Comparison of ENCODE assay signal across 24 cellular contexts in the genomic region with DNA sequence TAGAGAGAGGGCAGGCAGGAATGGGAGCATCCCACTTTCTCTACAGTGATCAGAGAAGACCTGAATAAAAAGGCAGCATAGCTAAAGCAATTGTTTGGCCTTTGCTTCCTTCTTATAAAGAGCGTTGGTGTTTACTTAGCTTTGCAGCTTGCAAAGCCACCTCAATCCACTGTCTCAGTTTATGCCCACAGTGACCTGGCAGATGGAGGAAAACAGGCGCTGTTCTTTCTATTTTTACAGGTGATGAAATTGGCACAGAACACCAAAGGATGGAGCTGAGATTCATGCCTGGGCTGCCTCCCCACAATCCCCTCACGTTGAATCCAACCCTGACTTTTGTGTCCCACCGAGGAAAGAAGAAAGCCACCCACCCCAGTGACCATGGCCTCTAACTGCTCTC.
"Had no signal": no experiment of that assay in that cellular context is flagged by ENCODE, and none has a peak within 500 bp of the region (broad histone marks: within the 10 kb centered on the region; RNA-seq: fewer than 3 reads in every experiment).

No MANE protein-coding gene starts in this region.

- DNase-seq: activated CD4-positive, alpha-beta memory T cell treated with anti-CD3 and anti-CD28 coated beads, Interleukin-2, amount 10 ng/mL, durations not matched to agents 7 days and 5 days; activated CD4-positive, alpha-beta T cell treated with anti-CD3 and anti-CD28 coated beads for 4 hours; activated CD4-positive, CD25-positive, alpha-beta regulatory T cell; activated effector memory CD4-positive, alpha-beta T cell treated with Interleukin-2 at 50 U/mL for 16 hours; activated naive CD4-positive, alpha-beta T cell treated with anti-CD3 and anti-CD28 coated beads for 36 hours; activated naive CD8-positive, alpha-beta T cell treated with anti-CD3 and anti-CD28 coated beads, Interleukin-2, amount 10 ng/mL, durations not matched to agents 7 days and 5 days; activated T-cell treated with anti-CD3 and anti-CD28 coated beads, Interleukin-2, amount 50 U/mL, for 72 hours; amniotic stem cell; cortex of kidney; endodermal cell; head of caudate nucleus; islet precursor cell; naive thymus-derived CD4-positive, alpha-beta T cell; retina; spleen; stimulated activated CD4-positive, alpha-beta T cell treated with anti-CD3 and anti-CD28 coated beads, Interleukin-4, amount 100 ng/mL, for 24 hours; stimulated activated naive CD4-positive, alpha-beta T cell treated with Interleukin-2 at 50 U/mL for 16 hours; T1000 had no signal

- H3K4me1 Mint-ChIP-seq: activated CD4-positive, alpha-beta memory T cell treated with anti-CD3 and anti-CD28 coated beads, Interleukin-2, amount 10 ng/mL, durations not matched to agents 7 days and 5 days; activated naive CD8-positive, alpha-beta T cell treated with anti-CD3 and anti-CD28 coated beads, Interleukin-2, amount 10 ng/mL, durations not matched to agents 7 days and 5 days; naive thymus-derived CD4-positive, alpha-beta T cell had no signal

- H3K27ac ChIP-seq: gastroesophageal sphincter, spleen, thoracic aorta, vagina had no signal

- H3K36me3 Mint-ChIP-seq: activated naive CD8-positive, alpha-beta T cell treated with anti-CD3 and anti-CD28 coated beads, Interleukin-2, amount 10 ng/mL, durations not matched to agents 7 days and 5 days; type B pancreatic cell had no signal

- H3K4me1 ChIP-seq: gastroesophageal sphincter, spleen, vagina had no signal

- H3K4me3 ChIP-seq: gastroesophageal sphincter, lung, spleen, thoracic aorta, vagina had no signal

- H3K4me3 Mint-ChIP-seq: activated CD4-positive, alpha-beta memory T cell treated with anti-CD3 and anti-CD28 coated beads, Interleukin-2, amount 10 ng/mL, durations not matched to agents 7 days and 5 days; activated naive CD4-positive, alpha-beta T cell treated with anti-CD3 and anti-CD28 coated beads for 36 hours; activated naive CD8-positive, alpha-beta T cell treated with anti-CD3 and anti-CD28 coated beads, Interleukin-2, amount 10 ng/mL, durations not matched to agents 7 days and 5 days; activated T-cell treated with anti-CD3 and anti-CD28 coated beads, Interleukin-2, amount 50 U/mL, for 72 hours; endodermal cell; naive thymus-derived CD4-positive, alpha-beta T cell; neural crest cell; type B pancreatic cell had no signal

- ATAC-seq: activated T-cell treated with anti-CD3 and anti-CD28 coated beads, Interleukin-2, amount 50 U/mL, for 72 hours; gastroesophageal sphincter; naive thymus-derived CD4-positive, alpha-beta T cell had no signal

- H3K27ac Mint-ChIP-seq: activated CD4-positive, alpha-beta memory T cell treated with anti-CD3 and anti-CD28 coated beads, Interleukin-2, amount 10 ng/mL, durations not matched to agents 7 days and 5 days; activated naive CD4-positive, alpha-beta T cell treated with anti-CD3 and anti-CD28 coated beads for 36 hours; activated naive CD8-positive, alpha-beta T cell treated with anti-CD3 and anti-CD28 coated beads, Interleukin-2, amount 10 ng/mL, durations not matched to agents 7 days and 5 days; activated T-cell treated with anti-CD3 and anti-CD28 coated beads, Interleukin-2, amount 50 U/mL, for 72 hours; endodermal cell; naive thymus-derived CD4-positive, alpha-beta T cell; type B pancreatic cell had no signal

- H3K9me3 ChIP-seq: gastroesophageal sphincter, spleen, thoracic aorta, vagina had no signal

- H3K9me3 Mint-ChIP-seq: activated CD4-positive, alpha-beta memory T cell treated with anti-CD3 and anti-CD28 coated beads, Interleukin-2, amount 10 ng/mL, durations not matched to agents 7 days and 5 days; activated naive CD4-positive, alpha-beta T cell treated with anti-CD3 and anti-CD28 coated beads for 36 hours; activated naive CD8-positive, alpha-beta T cell treated with anti-CD3 and anti-CD28 coated beads, Interleukin-2, amount 10 ng/mL, durations not matched to agents 7 days and 5 days; activated T-cell treated with anti-CD3 and anti-CD28 coated beads, Interleukin-2, amount 50 U/mL, for 72 hours; endodermal cell had no signal

- H3K27me3 ChIP-seq: vagina had no signal

- H3K36me3 ChIP-seq: gastroesophageal sphincter, spleen, thoracic aorta, vagina had no signal
